ENCODE assay signal across 2 cellular contexts in the genomic region with DNA sequence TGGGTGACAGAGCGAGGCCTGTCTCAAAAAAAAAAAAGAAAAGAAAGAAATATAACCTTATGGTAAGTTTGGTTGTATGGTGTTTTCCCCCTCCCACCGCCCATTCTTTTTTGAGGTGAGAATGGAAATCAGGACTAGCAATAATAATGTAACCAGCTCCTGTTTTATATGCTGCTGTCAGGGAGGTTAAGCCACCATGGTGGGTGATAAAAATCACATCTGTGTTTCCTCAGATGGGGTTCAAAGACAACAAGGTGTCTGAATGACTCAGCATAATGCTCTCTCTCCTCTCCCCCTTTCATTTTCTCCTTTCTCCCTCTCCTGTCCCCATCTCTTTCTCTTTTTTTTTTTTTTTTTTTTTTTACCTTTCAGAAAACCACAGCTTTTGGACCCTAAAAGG.
A peak's percentile ranks its signal among the peaks of the same experiment; 100 is the strongest.
TF ChIP-seq lines count a peak whose summit lies in the region.

No MANE protein-coding gene starts in this region.

TF ChIP-seq in HepG2, 621 proteins besides CTCF, POLR2A, EP300 and RAD21:
- TF ChIP-seq MBNL3 (CRISPR knock-in tag; conservative IDR thresholded peaks at IDR 0.05) (no peak), MLLT10 (CRISPR knock-in tag; IDR thresholded peaks at IDR 0.05) (no peak), ZNF776 (CRISPR knock-in tag; IDR thresholded peaks at IDR 0.05) (no peak), ZC3H4 (CRISPR knock-in tag; IDR thresholded peaks at IDR 0.05; ENCODE audit: borderline replicate concordance) (no peak), NFE2L2 (IDR thresholded peaks at IDR 0.05; ENCODE audit: low read length) (peak; percentile 86), MAFK (conservative IDR thresholded peaks at IDR 0.05 in 1 of 2, IDR thresholded peaks at IDR 0.05 in 1 of 2; ENCODE audit: low read length in 2 of 2) (0 out of 4 replicates have a peak, but pooled peaks have one; percentile 1 to 30), U2AF1 (optimal IDR thresholded peaks at IDR 0.05; ENCODE audit: low read depth, low read length) (no peak), SP5 (CRISPR knock-in tag; IDR thresholded peaks at IDR 0.05; ENCODE audit: borderline replicate concordance, low read depth) (no peak)

TF ChIP-seq in K562, 482 proteins besides CTCF, POLR2A, EP300 and RAD21:
- TF ChIP-seq MAFF (IDR thresholded peaks at IDR 0.05; ENCODE audit: low read length) = peak; percentile 84
- TF ChIP-seq FOXJ2 (tag; IDR thresholded peaks at IDR 0.05) = no peak
- peak; percentile 19; the same call in 1 of the 2 replicates for TF ChIP-seq ARID1B (IDR thresholded peaks at IDR 0.05)
- TF ChIP-seq ILK (tag; IDR thresholded peaks at IDR 0.05; ENCODE audit: borderline replicate concordance, low read depth) = no peak
- TF ChIP-seq NFE2L1 (tag; IDR thresholded peaks at IDR 0.05; ENCODE audit: borderline replicate concordance, low read depth) = peak; percentile 78
- TF ChIP-seq NEUROD1 (IDR thresholded peaks at IDR 0.05; ENCODE audit: borderline replicate concordance, low read depth, low read length, partially characterized antibody) = no peak
- TF ChIP-seq, protein P1, sequence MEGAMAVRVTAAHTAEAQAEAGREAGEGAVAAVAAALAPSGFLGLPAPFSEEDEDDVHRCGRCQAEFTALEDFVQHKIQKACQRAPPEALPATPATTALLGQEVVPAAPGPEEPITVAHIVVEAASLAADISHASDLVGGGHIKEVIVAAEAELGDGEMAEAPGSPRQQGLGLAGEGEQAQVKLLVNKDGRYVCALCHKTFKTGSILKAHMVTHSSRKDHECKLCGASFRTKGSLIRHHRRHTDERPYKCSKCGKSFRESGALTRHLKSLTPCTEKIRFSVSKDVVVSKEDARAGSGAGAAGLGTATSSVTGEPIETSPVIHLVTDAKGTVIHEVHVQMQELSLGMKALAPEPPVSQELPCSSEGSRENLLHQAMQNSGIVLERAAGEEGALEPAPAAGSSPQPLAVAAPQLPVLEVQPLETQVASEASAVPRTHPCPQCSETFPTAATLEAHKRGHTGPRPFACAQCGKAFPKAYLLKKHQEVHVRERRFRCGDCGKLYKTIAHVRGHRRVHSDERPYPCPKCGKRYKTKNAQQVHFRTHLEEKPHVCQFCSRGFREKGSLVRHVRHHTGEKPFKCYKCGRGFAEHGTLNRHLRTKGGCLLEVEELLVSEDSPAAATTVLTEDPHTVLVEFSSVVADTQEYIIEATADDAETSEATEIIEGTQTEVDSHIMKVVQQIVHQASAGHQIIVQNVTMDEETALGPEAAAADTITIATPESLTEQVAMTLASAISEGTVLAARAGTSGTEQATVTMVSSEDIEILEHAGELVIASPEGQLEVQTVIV (CRISPR knock-in tag; IDR thresholded peaks at IDR 0.05; ENCODE audit: borderline replicate concordance) = no peak
- TF ChIP-seq, protein P2, sequence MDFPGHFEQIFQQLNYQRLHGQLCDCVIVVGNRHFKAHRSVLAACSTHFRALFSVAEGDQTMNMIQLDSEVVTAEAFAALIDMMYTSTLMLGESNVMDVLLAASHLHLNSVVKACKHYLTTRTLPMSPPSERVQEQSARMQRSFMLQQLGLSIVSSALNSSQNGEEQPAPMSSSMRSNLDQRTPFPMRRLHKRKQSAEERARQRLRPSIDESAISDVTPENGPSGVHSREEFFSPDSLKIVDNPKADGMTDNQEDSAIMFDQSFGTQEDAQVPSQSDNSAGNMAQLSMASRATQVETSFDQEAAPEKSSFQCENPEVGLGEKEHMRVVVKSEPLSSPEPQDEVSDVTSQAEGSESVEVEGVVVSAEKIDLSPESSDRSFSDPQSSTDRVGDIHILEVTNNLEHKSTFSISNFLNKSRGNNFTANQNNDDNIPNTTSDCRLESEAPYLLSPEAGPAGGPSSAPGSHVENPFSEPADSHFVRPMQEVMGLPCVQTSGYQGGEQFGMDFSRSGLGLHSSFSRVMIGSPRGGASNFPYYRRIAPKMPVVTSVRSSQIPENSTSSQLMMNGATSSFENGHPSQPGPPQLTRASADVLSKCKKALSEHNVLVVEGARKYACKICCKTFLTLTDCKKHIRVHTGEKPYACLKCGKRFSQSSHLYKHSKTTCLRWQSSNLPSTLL (IDR thresholded peaks at IDR 0.05) = no peak
- TF ChIP-seq, protein P3, sequence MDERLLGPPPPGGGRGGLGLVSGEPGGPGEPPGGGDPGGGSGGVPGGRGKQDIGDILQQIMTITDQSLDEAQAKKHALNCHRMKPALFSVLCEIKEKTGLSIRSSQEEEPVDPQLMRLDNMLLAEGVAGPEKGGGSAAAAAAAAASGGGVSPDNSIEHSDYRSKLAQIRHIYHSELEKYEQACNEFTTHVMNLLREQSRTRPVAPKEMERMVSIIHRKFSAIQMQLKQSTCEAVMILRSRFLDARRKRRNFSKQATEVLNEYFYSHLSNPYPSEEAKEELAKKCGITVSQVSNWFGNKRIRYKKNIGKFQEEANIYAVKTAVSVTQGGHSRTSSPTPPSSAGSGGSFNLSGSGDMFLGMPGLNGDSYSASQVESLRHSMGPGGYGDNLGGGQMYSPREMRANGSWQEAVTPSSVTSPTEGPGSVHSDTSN (CRISPR knock-in tag; IDR thresholded peaks at IDR 0.05; ENCODE audit: low read depth) = no peak
- TF ChIP-seq, protein P3 (tag; conservative IDR thresholded peaks at IDR 0.05; ENCODE audit: low read depth) = no peak
- no peak for TF ChIP-seq ARNT (IDR thresholded peaks at IDR 0.05)
- peak; percentile 76 for TF ChIP-seq C11orf30 (IDR thresholded peaks at IDR 0.05; ENCODE audit: low read depth)
- no peak for TF ChIP-seq NCOA4 (IDR thresholded peaks at IDR 0.05; ENCODE audit: partially characterized antibody)
- TF ChIP-seq NFE2 (IDR thresholded peaks at IDR 0.05; ENCODE audit: low read depth) = peak; percentile 87
- TF ChIP-seq MAFG (tag; conservative IDR thresholded peaks at IDR 0.05) = peak; percentile 90
- peak; percentile 83 for TF ChIP-seq ZNF316 (IDR thresholded peaks at IDR 0.05)
- no peak for TF ChIP-seq CREM (IDR thresholded peaks at IDR 0.05; ENCODE audit: low read depth)
- no peak for TF ChIP-seq SIRT6 (IDR thresholded peaks at IDR 0.05; ENCODE audit: low read depth, low read length)
- TF ChIP-seq MAFK (IDR thresholded peaks at IDR 0.05; ENCODE audit: low read length) = peak; percentile 77
